In genomic region chr5:79511945-79512493, GRCh38 we compare ENCODE assay signal across 1 cellular context.
TF ChIP-seq lines count a peak whose summit lies in the region.

No MANE protein-coding gene starts in this region.

TF ChIP-seq in GM23338, 12 proteins besides CTCF, POLR2A, EP300 and RAD21 (continued from another document):
- no peak for TF ChIP-seq REST (IDR thresholded peaks at IDR 0.05; ENCODE audit: unreplicated experiment)
- TF ChIP-seq EZH2 (IDR thresholded peaks at IDR 0.05; ENCODE audit: low read depth, unreplicated experiment) = no peak
- no peak for TF ChIP-seq NANOG (IDR thresholded peaks at IDR 0.05; ENCODE audit: borderline replicate concordance)
- TF ChIP-seq JUNB (IDR thresholded peaks at IDR 0.05; ENCODE audit: unreplicated experiment) = no peak
- TF ChIP-seq ETS1 (IDR thresholded peaks at IDR 0.05) = no peak
- TF ChIP-seq POLR2AphosphoS5 (IDR thresholded peaks at IDR 0.05; ENCODE audit: low read depth) = no peak
